ENCODE assay signal across 1 cellular context in genomic region chr3:94062513-94063404, GRCh38.
TF ChIP-seq lines count a peak whose summit lies in the region.

DHFR2 (minus strand) TSS chr3:94062916; CDS start chr3:94061511, 1,405 bp downstream.
NSUN3 (plus strand) TSS chr3:94063061; CDS start chr3:94063127, 66 bp downstream.

TF ChIP-seq in K562, 482 proteins besides CTCF, POLR2A, EP300 and RAD21 (continued from another document and continues in another):
- TF ChIP-seq ZNF407 (IDR thresholded peaks at IDR 0.05; ENCODE audit: low read depth) (no peak), ELF1 (tag; IDR thresholded peaks at IDR 0.05) (peak; percentile 97), FUS (optimal IDR thresholded peaks at IDR 0.05; ENCODE audit: low read depth, low read length) (no peak), ETV1 (tag; conservative IDR thresholded peaks at IDR 0.05; ENCODE audit: low read depth) (peak; percentile 84), ARID3A (IDR thresholded peaks at IDR 0.05; ENCODE audit: borderline replicate concordance, low read depth, low read length) (0 out of 2 replicates have a peak, but pooled peaks have one; percentile 10), HMG20B (CRISPR knock-in tag; IDR thresholded peaks at IDR 0.05) (no peak), GTF2E2 (tag; IDR thresholded peaks at IDR 0.05) (peak; percentile 31; the same call in 1 of the 2 replicates), HMG20A (CRISPR knock-in tag; conservative IDR thresholded peaks at IDR 0.05) (no peak), TFAM (CRISPR knock-in tag; conservative IDR thresholded peaks at IDR 0.05) (no peak), ZNF239 (CRISPR knock-in tag; IDR thresholded peaks at IDR 0.05) (no peak), XRCC5 (IDR thresholded peaks at IDR 0.05; ENCODE audit: low read depth, low read length) (no peak), ZNF644 (tag; IDR thresholded peaks at IDR 0.05; ENCODE audit: low read depth) (no peak), ZNF699 (CRISPR knock-in tag; IDR thresholded peaks at IDR 0.05; ENCODE audit: insufficient replicate concordance) (no peak), BRF2 (IDR thresholded peaks at IDR 0.05; ENCODE audit: borderline replicate concordance, insufficient read depth, insufficient read length) (no peak), ZNF766 (CRISPR knock-in tag; conservative IDR thresholded peaks at IDR 0.05) (no peak), GABPB1 (CRISPR knock-in tag; IDR thresholded peaks at IDR 0.05) (peak; percentile 70; the same call in 1 of the 2 replicates), MBD2 (IDR thresholded peaks at IDR 0.05; ENCODE audit: borderline replicate concordance, low read depth) (no peak; the same call in 1 of the 2 replicates), ZNF583 (CRISPR knock-in tag; IDR thresholded peaks at IDR 0.05) (no peak), ZNF609 (CRISPR knock-in tag; IDR thresholded peaks at IDR 0.05; ENCODE audit: borderline replicate concordance) (no peak), ZNF695 (CRISPR knock-in tag; IDR thresholded peaks at IDR 0.05) (no peak), ZNF24 (IDR thresholded peaks at IDR 0.05) (no peak), DIDO1 (tag; IDR thresholded peaks at IDR 0.05; ENCODE audit: low read depth) (peak; percentile 70; the same call in 1 of the 2 replicates), CEBPG (CRISPR knock-in tag; IDR thresholded peaks at IDR 0.05) (no peak), CEBPG (tag; conservative IDR thresholded peaks at IDR 0.05 in 1 of 2, IDR thresholded peaks at IDR 0.05 in 1 of 2) (no peak), TRIM25 (IDR thresholded peaks at IDR 0.05; ENCODE audit: borderline replicate concordance) (no peak), ZNF561 (CRISPR knock-in tag; conservative IDR thresholded peaks at IDR 0.05) (no peak), HMGXB4 (CRISPR knock-in tag; IDR thresholded peaks at IDR 0.05) (no peak), WHSC1 (IDR thresholded peaks at IDR 0.05; ENCODE audit: low read length) (no peak), TBL1XR1 (IDR thresholded peaks at IDR 0.05; ENCODE audit: low read length in 2 of 2) (peak in 1 of 2 experiments; percentile 28; a peak in 1 of 4 replicates), CEBPZ (IDR thresholded peaks at IDR 0.05; ENCODE audit: borderline replicate concordance, low read depth, low read length) (no peak), ZFP30 (CRISPR knock-in tag; IDR thresholded peaks at IDR 0.05; ENCODE audit: borderline replicate concordance) (no peak), CREB5 (CRISPR knock-in tag; IDR thresholded peaks at IDR 0.05) (no peak)
